10 cellular contexts compared by ENCODE assay signal in the genomic region with DNA sequence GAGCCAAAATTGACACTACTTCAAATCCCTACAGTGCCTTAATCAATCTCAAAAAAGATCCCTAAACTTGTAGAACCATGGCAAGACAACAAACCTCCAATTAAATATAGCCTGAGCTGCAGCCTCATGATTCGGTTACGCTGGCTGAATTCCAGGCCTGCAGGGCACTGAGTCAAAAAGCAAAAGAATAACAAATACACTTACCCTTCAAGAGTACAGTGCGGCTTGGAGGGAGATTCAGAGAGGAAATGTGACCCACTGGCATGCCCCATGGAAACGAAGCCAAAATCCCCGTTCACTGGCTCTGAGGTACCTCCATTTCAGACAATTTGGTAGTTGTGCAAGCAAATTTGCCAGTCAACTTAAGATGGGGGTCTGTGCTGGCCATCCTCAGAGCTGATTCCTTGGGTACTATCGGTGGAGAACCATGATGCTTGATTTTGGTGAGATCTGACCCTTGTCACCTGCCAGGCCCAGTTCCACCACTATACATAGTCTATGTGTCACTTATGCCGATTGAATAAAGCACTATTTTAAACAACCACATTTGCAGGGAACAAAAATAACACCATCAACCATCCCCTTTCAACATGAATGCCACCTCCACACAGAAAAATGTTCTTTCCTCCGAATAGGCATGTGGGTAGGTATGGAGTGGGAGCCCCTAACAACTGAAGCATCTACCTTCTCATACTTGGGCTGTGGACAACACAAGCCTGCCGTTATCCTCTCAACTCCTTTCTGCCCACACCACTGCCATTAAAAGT. TPM values are rescaled to one million over a fixed set of nuclear protein-coding genes. Genes with fewer than 3 reads are reported as not detected.
A peak's percentile ranks its signal among the peaks of the same experiment; 100 is the strongest.
DNase-seq lines count a peak whose midpoint lies in the region; ATAC-seq and TF ChIP-seq lines count a peak whose summit lies in the region.
"Had no signal": no experiment of that assay in that cellular context is flagged by ENCODE, and none has a peak within 500 bp of the region (broad histone marks: within the 10 kb centered on the region; RNA-seq: fewer than 3 reads in every experiment).

No MANE protein-coding gene starts in this region.

- H3K4me3 ChIP-seq in fibroblast of the aortic adventitia (ENCODE audit: low read depth, low read length) (no peak overlapping the region), skeletal muscle tissue (ENCODE audit: low read length in 3 of 3) (peak overlapping the region; percentile 84 to 93 (median 90))

- no peak overlapping the region for H3K27ac Mint-ChIP-seq in HFFc6

- no peaks in the 10 kb centered on the region for H3K36me3 Mint-ChIP-seq in HFFc6 (ENCODE audit: low read depth)

- H3K27ac ChIP-seq in skeletal muscle tissue (ENCODE audit: low read depth, low read length): peak overlapping the region; percentile 97

- H3K36me3 ChIP-seq in skeletal muscle tissue (ENCODE audit: control insufficient read depth in 3 of 3, insufficient read depth in 3 of 3, low read length in 3 of 3): peaks cover 3 to 18% (median 13%) of the 10 kb centered on the region in 3 donors

- DNase-seq in HFFc6 (peak; percentile 72), RPMI7951 (ENCODE audit: low read depth) (peak; percentile 95), fibroblast of the aortic adventitia (ENCODE audit: low read depth) (peak; percentile 60), iPS-NIHi11 (ENCODE audit: low spot score) (no peak)
- DNase-seq: NCI-H2107, T-helper 9 cell had no signal

- H3K9me3 Mint-ChIP-seq in HFFc6: peaks cover 5% of the 10 kb centered on the region; the same call in 1 of the 2 replicates

- H3K27me3 ChIP-seq in skeletal muscle tissue (ENCODE audit: control insufficient read depth in 3 of 3, insufficient read depth in 3 of 3, low read length in 3 of 3): no peaks in the 10 kb centered on the region

- H3K9ac ChIP-seq in skeletal muscle tissue (ENCODE audit: low read depth in 1 of 3, low read length in 3 of 3): peak overlapping the region; percentile 92 to 98 (median 97)

- peaks cover 16 to 46% (median 21%) of the 10 kb centered on the region in 3 donors for H3K4me1 ChIP-seq in skeletal muscle tissue (ENCODE audit: control insufficient read depth in 3 of 3, insufficient read depth in 3 of 3, low read length in 3 of 3)

- no peak for TF ChIP-seq CTCF in HFFc6 (IDR thresholded peaks at IDR 0.05)
- no peak for TF ChIP-seq CTCF in fibroblast of the aortic adventitia (IDR thresholded peaks at IDR 0.05; ENCODE audit: insufficient read depth, low read length)

- ATAC-seq in HG02610 (IDR thresholded peaks at IDR 0.05; ENCODE audit: unreplicated experiment) (no peak), HG02571 (IDR thresholded peaks at IDR 0.05; ENCODE audit: unreplicated experiment) (no peak), HG03521 (IDR thresholded peaks at IDR 0.05; ENCODE audit: unreplicated experiment) (no peak)

- H3K4me1 Mint-ChIP-seq in HFFc6 (ENCODE audit: low read depth): peaks cover 27% of the 10 kb centered on the region

- H3K27me3 Mint-ChIP-seq in HFFc6 (ENCODE audit: insufficient read depth): peaks cover 8% of the 10 kb centered on the region

- H3K4me3 Mint-ChIP-seq in HFFc6: peak overlapping the region; percentile 45; the same call in 1 of the 2 replicates

- H3K9me3 ChIP-seq in skeletal muscle tissue (ENCODE audit: control insufficient read depth in 3 of 3, low read length in 3 of 3): no peaks in the 10 kb centered on the region

RNA-seq across cellular contexts. Expression of a gene that starts 2.1 kb away (rescaled TPM):
- total RNA-seq in HFFc6 (2021; fragmentation: NEBNext Ultra II Directional; extraction: Animal tissue kit (Norgen Biotek cat#: 25700)): under 1 TPM in 5 of 6 experiments, not detected in 1; 0.02 to 0.03 (median 0.02) TPM
- 1.4 TPM in 2 replicates for total RNA-seq in RPMI7951 (2014; rRNA removed; shearing (Covaris generic))
- total RNA-seq in fibroblast of the aortic adventitia (ENCODE audit: low replicate concordance) (0.08 TPM in 1 of 2 replicates, not detected in the other), skeletal muscle tissue (132 TPM)

Comparison
In these comparisons a context has a peak if more than half of its experiments do, and no peak if none do; other contexts are left out.
1. RNA of a gene that starts 2.1 kb away (total RNA-seq): 132 TPM in skeletal muscle tissue (single experiment); 1.4 TPM in RPMI7951, 0.02 to 0.03 TPM in HFFc6 and 0.08 TPM in fibroblast of the aortic adventitia; every median in the first group is over 10 times any median in the second.